Comparison of ENCODE assay signal across 8 cellular contexts in the genomic region with DNA sequence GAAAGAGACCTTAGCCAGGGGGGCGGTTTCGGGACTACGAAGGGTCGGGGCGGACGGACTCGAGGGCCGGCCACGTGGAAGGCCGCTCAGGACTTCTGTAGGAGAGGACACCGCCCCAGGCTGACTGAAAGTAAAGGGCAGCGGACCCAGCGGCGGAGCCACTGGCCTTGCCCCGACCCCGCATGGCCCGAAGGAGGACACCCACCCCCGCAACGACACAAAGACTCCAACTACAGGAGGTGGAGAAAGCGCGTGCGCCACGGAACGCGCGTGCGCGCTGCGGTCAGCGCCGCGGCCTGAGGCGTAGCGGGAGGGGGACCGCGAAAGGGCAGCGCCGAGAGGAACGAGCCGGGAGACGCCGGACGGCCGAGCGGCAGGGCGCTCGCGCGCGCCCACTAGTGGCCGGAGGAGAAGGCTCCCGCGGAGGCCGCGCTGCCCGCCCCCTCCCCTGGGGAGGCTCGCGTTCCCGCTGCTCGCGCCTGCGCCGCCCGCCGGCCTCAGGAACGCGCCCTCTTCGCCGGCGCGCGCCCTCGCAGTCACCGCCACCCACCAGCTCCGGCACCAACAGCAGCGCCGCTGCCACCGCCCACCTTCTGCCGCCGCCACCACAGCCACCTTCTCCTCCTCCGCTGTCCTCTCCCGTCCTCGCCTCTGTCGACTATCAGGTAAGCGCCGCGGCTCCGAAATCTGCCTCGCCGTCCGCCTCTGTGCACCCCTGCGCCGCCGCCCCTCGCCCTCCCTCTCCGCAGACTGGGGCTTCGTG. TPM values are rescaled to one million over a fixed set of nuclear protein-coding genes. Genes with fewer than 3 reads are reported as not detected.
A peak's percentile ranks its signal among the peaks of the same experiment; 100 is the strongest.
DNase-seq lines count a peak whose midpoint lies in the region; ATAC-seq and TF ChIP-seq lines count a peak whose summit lies in the region.

A gene (plus strand): TSS at position 533 of the 763 bp plus-strand sequence. CDS start 67,784 bp downstream, outside the sequence.

- H3K36me3 Mint-ChIP-seq in CD14-positive monocyte (peaks cover 0 to 4% of the 10 kb centered on the region in 2 donors), neural crest cell (ENCODE audit: low read depth) (no peaks in the 10 kb centered on the region)
- H3K36me3 Mint-ChIP-seq in stimulated activated naive CD8-positive, alpha-beta T cell treated with anti-CD3 and anti-CD28 coated beads, Interleukin-15, Interleukin-2, amounts not matched to agents 100 ng/mL and 50 ng/mL, for 24 hours (ENCODE audit: low read depth), result no peaks in the 10 kb centered on the region

- ATAC-seq in GM21526 (IDR thresholded peaks at IDR 0.05; ENCODE audit: low FRiP score, unreplicated experiment), result peak; percentile 77

- no peaks in the 10 kb centered on the region for H3K27me3 ChIP-seq in SJCRH30

- H3K9me3 Mint-ChIP-seq in CD14-positive monocyte, result peaks cover 2 to 20% (median 10%) of the 10 kb centered on the region in 7 donors
- H3K9me3 Mint-ChIP-seq in neural crest cell, result no peaks in the 10 kb centered on the region
- no peaks in the 10 kb centered on the region for H3K9me3 Mint-ChIP-seq in stimulated activated naive CD8-positive, alpha-beta T cell treated with anti-CD3 and anti-CD28 coated beads, Interleukin-15, Interleukin-2, amounts not matched to agents 100 ng/mL and 50 ng/mL, for 24 hours

- H3K27ac Mint-ChIP-seq in CD14-positive monocyte (peak within 1 kb of the TSS in 2 of 7 donors; percentile 58), neural crest cell (ENCODE audit: unreplicated experiment) (peak within 1 kb of the TSS; percentile 95)
- no peak within 1 kb of the TSS for H3K27ac Mint-ChIP-seq in stimulated activated naive CD8-positive, alpha-beta T cell treated with anti-CD3 and anti-CD28 coated beads, Interleukin-15, Interleukin-2, amounts not matched to agents 100 ng/mL and 50 ng/mL, for 24 hours

- H3K36me3 ChIP-seq in SJCRH30, result no peaks in the 10 kb centered on the region

- H3K27me3 Mint-ChIP-seq in CD14-positive monocyte (ENCODE audit: low read depth in 3 of 3), result peaks cover 59 to 83% (median 70%) of the 10 kb centered on the region in 3 donors
- peaks cover 86% of the 10 kb centered on the region for H3K27me3 Mint-ChIP-seq in neural crest cell (ENCODE audit: low read depth)
- peaks cover 45% of the 10 kb centered on the region for H3K27me3 Mint-ChIP-seq in stimulated activated naive CD8-positive, alpha-beta T cell treated with anti-CD3 and anti-CD28 coated beads, Interleukin-15, Interleukin-2, amounts not matched to agents 100 ng/mL and 50 ng/mL, for 24 hours

- H3K4me3 Mint-ChIP-seq in CD14-positive monocyte, result peak within 1 kb of the TSS; percentile 77 to 90
- H3K4me3 Mint-ChIP-seq in neural crest cell, result peak within 1 kb of the TSS; percentile 86
- H3K4me3 Mint-ChIP-seq in stimulated activated naive CD8-positive, alpha-beta T cell treated with anti-CD3 and anti-CD28 coated beads, Interleukin-15, Interleukin-2, amounts not matched to agents 100 ng/mL and 50 ng/mL, for 24 hours, result peak within 1 kb of the TSS; percentile 76

- TF ChIP-seq CTCF in CD14-positive monocyte (IDR thresholded peaks at IDR 0.05) (peak; percentile 90), neural crest cell (conservative IDR thresholded peaks at IDR 0.05) (peak; percentile 97)

- DNase-seq in CD14-positive monocyte (ENCODE audit: low spot score) (peak; percentile 80), M059J (ENCODE audit: low read depth) (peak; percentile 79), SJCRH30 (peak; percentile 90 to 93), foreskin melanocyte (peak; percentile 75), neural crest cell (ENCODE audit: low read depth, low spot score) (peak; percentile 90)
- DNase-seq in activated naive CD4-positive, alpha-beta T cell treated with Interleukin-2 at 50 U/mL for 16 hours, result peak; percentile 82

- H3K9me3 ChIP-seq in SJCRH30 (replicated peaks), result no peaks in the 10 kb centered on the region

- peaks cover 3% of the 10 kb centered on the region; the same call in 1 of the 2 replicates for H3K4me1 ChIP-seq in SJCRH30

- peak within 1 kb of the TSS; percentile 77 for H3K4me3 ChIP-seq in SJCRH30

- intact Hi-C loops in CD14-positive monocyte (cut with micrococcal nuclease), result loop anchor here in 1 of 2 donors (10.0 kb wide), 1 partner anchor 371 kb away; no protein-coding TSS in a partner anchor

- H3K27ac ChIP-seq in SJCRH30, result peak within 1 kb of the TSS; percentile 44

- peaks cover 16% of the 10 kb centered on the region for H3K4me1 Mint-ChIP-seq in CD14-positive monocyte
- peaks cover 19% of the 10 kb centered on the region for H3K4me1 Mint-ChIP-seq in neural crest cell
- H3K4me1 Mint-ChIP-seq in stimulated activated naive CD8-positive, alpha-beta T cell treated with anti-CD3 and anti-CD28 coated beads, Interleukin-15, Interleukin-2, amounts not matched to agents 100 ng/mL and 50 ng/mL, for 24 hours (ENCODE audit: low read depth), result peaks cover 21% of the 10 kb centered on the region

RNA-seq across cellular contexts. Expression of the gene that starts here (rescaled TPM):
- polyA plus RNA-seq in CD14-positive monocyte, result not detected
- total RNA-seq in M059J (2014; rRNA removed; shearing (Covaris generic)), result 0.15 and 0.20 TPM in 2 replicates
- total RNA-seq in SJCRH30 (2014; rRNA removed; shearing (Covaris generic)), result 1.1 and 1.8 TPM in 2 replicates
- total RNA-seq in neural crest cell, result 9.5 and 13.0 TPM in 2 replicates

Comparison
In these comparisons a context has a peak if more than half of its experiments do, and no peak if none do; other contexts are left out.
1. Peak in every context shown above with its lines: DNase-seq, ATAC-seq, H3K4me3 ChIP-seq and H3K27ac ChIP-seq.
2. Peak in DNase-seq in CD14-positive monocyte; RNA of the gene not detected or under 1 TPM.
3. Peak in DNase-seq in M059J; RNA of the gene not detected or under 1 TPM.